8 cellular contexts compared by ENCODE assay signal in genomic region chr13:94712287-94712811, GRCh38. TPM values are rescaled to one million over a fixed set of nuclear protein-coding genes. Genes with fewer than 3 reads are reported as not detected.
DNase-seq lines count a peak whose midpoint lies in the region; ATAC-seq and TF ChIP-seq lines count a peak whose summit lies in the region.

SOX21 (minus strand) TSS chr13:94712545; CDS start chr13:94712049, 496 bp downstream.

- peak within 1 kb of the TSS; percentile 97 for H3K4me2 ChIP-seq in PC-3 (ENCODE audit: low read length)

- no peak for TF ChIP-seq CTCF in GM20000 (IDR thresholded peaks at IDR 0.05; ENCODE audit: extremely low read depth, missing control alignments)
- TF ChIP-seq CTCF in PC-3 (conservative IDR thresholded peaks at IDR 0.05; ENCODE audit: low read depth, low read length) = no peak

- CTCF ChIA-PET in PC-3 (lab: Charles Lee) = interaction anchor here (1.0 kb wide), 1 partner anchor 38 kb away, joined by 3 read pairs; no protein-coding TSS in a partner anchor

- ATAC-seq in PC-3 = peak; percentile 17
- no peak for ATAC-seq in HG02852 (IDR thresholded peaks at IDR 0.05; ENCODE audit: unreplicated experiment)
- no peak for ATAC-seq in GM21786 (IDR thresholded peaks at IDR 0.05; ENCODE audit: unreplicated experiment)

- DNase-seq in GM20000 (ENCODE audit: low spot score) (peak; percentile 49), PC-3 (peak; percentile 71), epithelial cell of prostate (ENCODE audit: low read depth, low spot score) (no peak), HuH-7.5 (ENCODE audit: low spot score) (no peak), middle frontal gyrus (ENCODE audit: extremely low spot score, low spot score) (no peak)

- 0 out of 2 replicates have a peak, but pooled peaks cover 26% of the 10 kb centered on the region for H3K4me1 ChIP-seq in PC-3 (ENCODE audit: insufficient read depth, low read length)
- no peaks in the 10 kb centered on the region for H3K4me1 ChIP-seq in rectal smooth muscle tissue (ENCODE audit: control insufficient read depth, insufficient read depth, low read length)

- no peaks in the 10 kb centered on the region for H3F3A ChIP-seq in PC-3 (ENCODE audit: low read length, unreplicated experiment)

- H3K9me2 ChIP-seq in PC-3 (replicated peaks; ENCODE audit: low read length) = no peaks in the 10 kb centered on the region

- H3K27ac ChIP-seq in PC-3 (ENCODE audit: low read length) (peak within 1 kb of the TSS; percentile 75), epithelial cell of prostate (peak within 1 kb of the TSS; percentile 51), rectal smooth muscle tissue (ENCODE audit: low read depth, low read length) (no peak within 1 kb of the TSS)

- no peaks in the 10 kb centered on the region for H3K36me3 ChIP-seq in PC-3 (ENCODE audit: low read depth, low read length)
- no peaks in the 10 kb centered on the region for H3K36me3 ChIP-seq in rectal smooth muscle tissue (ENCODE audit: control insufficient read depth, insufficient read depth, low read length)

- H2AFZ ChIP-seq in PC-3 (ENCODE audit: low read length) = peak within 1 kb of the TSS; percentile 53

- H4K20me1 ChIP-seq in PC-3 (ENCODE audit: low read length) = peaks cover 6% of the 10 kb centered on the region; the same call in 1 of the 2 replicates

- intact Hi-C loops in PC-3 (cut with micrococcal nuclease) = loop anchor here (2.0 to 10.0 kb wide), 7 partner anchors 56 to 405 kb away; no protein-coding TSS in a partner anchor

- H3K27me3 ChIP-seq in PC-3 (ENCODE audit: low read length) (no peaks in the 10 kb centered on the region), rectal smooth muscle tissue (ENCODE audit: control insufficient read depth, insufficient read depth, low read length) (peaks cover 26% of the 10 kb centered on the region)

- peak within 1 kb of the TSS; percentile 91 for H3K9ac ChIP-seq in PC-3 (ENCODE audit: low read length)
- no peak within 1 kb of the TSS for H3K9ac ChIP-seq in rectal smooth muscle tissue (ENCODE audit: low read length)

- no peaks in the 10 kb centered on the region for H3K9me3 ChIP-seq in PC-3 (ENCODE audit: low read length)

- peaks cover 78% of the 10 kb centered on the region for H3K79me2 ChIP-seq in PC-3 (ENCODE audit: low read length)

- H3K4me3 ChIP-seq in PC-3 (ENCODE audit: low read length) (peak within 1 kb of the TSS; percentile 98), rectal smooth muscle tissue (ENCODE audit: low read length) (peak within 1 kb of the TSS; percentile 16)

- TSS peak; percentile 12 for BruUV-seq in PC-3 (replicated peaks; lab: Mats Ljungman, UMichigan)

- POLR2A ChIA-PET in PC-3 (lab: Charles Lee; ENCODE audit: unreplicated experiment) = interaction anchor here (0.6 kb wide), 3 partner anchors 72 to 1332 kb away, joined by 4 to 8 read pairs (median 5); no protein-coding TSS in a partner anchor

RNA-seq across cellular contexts. Expression of gene SOX21, which starts in this region (rescaled TPM):
- total RNA-seq in PC-3 (2014; rRNA removed) = 14.4 and 16.2 TPM in 2 replicates

Comparison
In these comparisons a context has a peak if more than half of its experiments do, and no peak if none do; other contexts are left out.
1. DNase-seq: peak in GM20000 (single experiment) and PC-3 (single experiment); none in epithelial cell of prostate (single experiment), HuH-7.5 (single experiment) and middle frontal gyrus (single experiment).